ENCODE assay signal across 19 cellular contexts in the genomic region with DNA sequence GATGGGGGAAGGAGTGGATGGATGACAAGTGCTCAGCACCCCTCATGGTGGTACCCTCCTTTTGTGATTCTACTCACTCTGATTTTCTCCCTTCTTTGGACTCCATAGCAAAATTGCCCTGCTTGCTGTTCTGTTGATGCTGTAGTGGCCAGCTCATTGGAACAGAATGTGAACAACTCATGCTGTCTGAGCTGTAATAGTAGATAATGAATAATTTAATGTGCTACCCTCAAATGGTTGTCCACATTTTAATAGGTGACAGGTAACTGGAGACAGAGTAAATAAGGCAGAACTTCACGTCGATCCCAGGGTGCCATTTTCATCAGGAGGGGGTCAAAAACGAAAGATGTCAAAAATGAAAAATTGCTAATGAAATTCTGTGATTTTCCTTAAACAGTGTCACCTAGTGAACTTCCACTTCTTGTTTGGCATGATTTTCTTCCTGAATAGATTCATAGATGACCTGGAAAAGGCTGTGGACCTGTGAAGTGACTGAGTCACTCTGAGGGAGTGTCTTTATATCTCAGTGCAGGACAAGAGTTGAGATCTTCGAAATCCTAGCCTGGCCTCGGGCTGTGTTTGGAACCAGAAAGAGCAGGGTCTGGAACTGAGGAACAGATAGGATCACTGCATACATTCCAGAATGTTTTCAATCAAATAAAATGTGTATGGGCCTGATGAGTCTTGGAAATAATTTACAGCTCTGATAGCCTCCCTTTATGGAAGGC.
DNase-seq lines count a peak whose midpoint lies in the region; ATAC-seq and TF ChIP-seq lines count a peak whose summit lies in the region.
"Had no signal": no experiment of that assay in that cellular context is flagged by ENCODE, and none has a peak within 500 bp of the region (broad histone marks: within the 10 kb centered on the region; RNA-seq: fewer than 3 reads in every experiment).

No MANE protein-coding gene starts in this region.

- no peak overlapping the region for H3K4me3 Mint-ChIP-seq in activated CD8-positive, alpha-beta memory T cell treated with anti-CD3 and anti-CD28 coated beads, Interleukin-2, amount 10 ng/mL, durations not matched to agents 7 days and 5 days
- no peak overlapping the region for H3K4me3 Mint-ChIP-seq in activated CD4-positive, alpha-beta T cell treated with anti-CD3 and anti-CD28 coated beads, Interleukin-2, amount 10 ng/mL, durations not matched to agents 7 days and 5 days
- H3K4me3 Mint-ChIP-seq: activated CD4-positive, alpha-beta T cell treated with anti-CD3 and anti-CD28 coated beads, Interleukin-2, amount 10 ng/mL, durations not matched to agents 24 days and 14 days; activated T-cell treated with anti-CD3 and anti-CD28 coated beads, Interleukin-2, amount 50 U/mL, for 72 hours; natural killer cell treated with Interleukin-12 subunit alpha and Interleukin-12 subunit beta and Interleukin-15 and Interleukin-18, amount 100 ng/mL, for 72 hours had no signal

- in situ Hi-C loops in ACHN (cut with HindIII; ENCODE audit: low pct_ligation_motif_present, low pct_unique_long_range_greater_than_20kb, low sequenced_read_pairs), result no loop called here
- in situ Hi-C loops in mammary epithelial cell (cut with MboI; ENCODE audit: low sequenced_read_pairs in 2 of 2), result loop anchor here in 1 of 2 donors (10.0 kb wide), 1 partner anchor 58 kb away; no protein-coding TSS in a partner anchor

- no TSS peak for BruUV-seq in mammary epithelial cell (replicated peaks; lab: Mats Ljungman, UMichigan)

- WGBS in mammary epithelial cell (ENCODE audit: low coverage, missing lambda C conversion rate), result 77% methylated on average over 5 of the region's 5 CpGs

- no peak for TF ChIP-seq CTCF in mammary epithelial cell (conservative IDR thresholded peaks at IDR 0.05 in 1 of 2, IDR thresholded peaks at IDR 0.05 in 1 of 2; ENCODE audit: extremely low read depth in 1 of 2, insufficient read depth in 1 of 2, low read depth in 1 of 2, low read length in 2 of 2)

- no peak overlapping the region for H3K4me3 ChIP-seq in mammary epithelial cell (replicated peaks in 1 of 3; ENCODE audit: insufficient read depth in 1 of 3, low read depth in 2 of 3, low read length in 3 of 3)
- H3K4me3 ChIP-seq: esophagus squamous epithelium, lower lobe of right lung, tibial artery had no signal

- ATAC-seq in activated CD8-positive, alpha-beta memory T cell treated with anti-CD3 and anti-CD28 coated beads, Interleukin-2, amount 10 ng/mL, durations not matched to agents 7 days and 5 days, result no peak
- ATAC-seq in HG02884 (IDR thresholded peaks at IDR 0.05; ENCODE audit: unreplicated experiment), result no peak
- ATAC-seq: activated T-cell treated with anti-CD3 and anti-CD28 coated beads, Interleukin-2, amount 50 U/mL, for 72 hours; lower lobe of right lung had no signal

- no peak overlapping the region for H3K4me2 ChIP-seq in mammary epithelial cell (ENCODE audit: insufficient read depth, low read depth, low read length)

- no peaks in the 10 kb centered on the region for H3K27me3 ChIP-seq in mammary epithelial cell (ENCODE audit: insufficient read depth, low read length)
- H3K27me3 ChIP-seq: esophagus squamous epithelium, tibial artery had no signal

- H3K4me1 Mint-ChIP-seq in activated CD8-positive, alpha-beta memory T cell treated with anti-CD3 and anti-CD28 coated beads, Interleukin-2, amount 10 ng/mL, durations not matched to agents 7 days and 5 days, result no peaks in the 10 kb centered on the region
- no peaks in the 10 kb centered on the region for H3K4me1 Mint-ChIP-seq in activated CD4-positive, alpha-beta T cell treated with anti-CD3 and anti-CD28 coated beads, Interleukin-2, amount 10 ng/mL, durations not matched to agents 7 days and 5 days
- H3K4me1 Mint-ChIP-seq: activated CD4-positive, alpha-beta T cell treated with anti-CD3 and anti-CD28 coated beads, Interleukin-2, amount 10 ng/mL, durations not matched to agents 24 days and 14 days had no signal

- H4K20me1 ChIP-seq in mammary epithelial cell (ENCODE audit: insufficient read depth, low read length), result no peaks in the 10 kb centered on the region

- no peaks in the 10 kb centered on the region for H3K79me2 ChIP-seq in mammary epithelial cell (ENCODE audit: insufficient read depth, low read length)

- no peak overlapping the region for H3K27ac ChIP-seq in mammary epithelial cell (ENCODE audit: insufficient read depth, low read depth, low read length)
- H3K27ac ChIP-seq: lower lobe of right lung, tibial artery had no signal

- H2AFZ ChIP-seq in mammary epithelial cell (ENCODE audit: low read depth, low read length), result peak overlapping the region; percentile 7

- intact Hi-C loops in mammary epithelial cell (cut with micrococcal nuclease), result no loop called here

- DNase-seq in ACHN, result peak; percentile 18
- DNase-seq in HS-27A (ENCODE audit: low read depth), result peak; percentile 14
- DNase-seq in mammary epithelial cell, result peak; percentile 44
- peak; percentile 22 for DNase-seq in hepatic stellate cell (ENCODE audit: low spot score)
- no peak for DNase-seq in activated CD8-positive, alpha-beta memory T cell treated with anti-CD3 and anti-CD28 coated beads, Interleukin-2, amount 10 ng/mL, durations not matched to agents 7 days and 5 days
- DNase-seq in GOT3 (lab: John Stamatoyannopoulos, UW), result no peak
- DNase-seq in activated CD4-positive, alpha-beta T cell treated with anti-CD3 and anti-CD28 coated beads, Interleukin-2, amount 10 ng/mL, durations not matched to agents 7 days and 5 days, result no peak
- DNase-seq: activated CD4-positive, alpha-beta T cell treated with anti-CD3 and anti-CD28 coated beads, Interleukin-2, amount 10 ng/mL, durations not matched to agents 24 days and 14 days; activated T-cell treated with anti-CD3 and anti-CD28 coated beads, Interleukin-2, amount 50 U/mL, for 72 hours; Calu3; cortex of kidney; esophagus squamous epithelium; lower lobe of right lung; NCI-H1105; SHP77 treated with DMSO at 0.1 percent for 48 hours; stimulated activated CD8-positive, alpha-beta memory T cell treated with anti-CD3 and anti-CD28 coated beads, Interleukin-4, amount 100 ng/mL, for 48 hours; tibial artery had no signal

- H3K9me3 Mint-ChIP-seq in activated CD8-positive, alpha-beta memory T cell treated with anti-CD3 and anti-CD28 coated beads, Interleukin-2, amount 10 ng/mL, durations not matched to agents 7 days and 5 days (ENCODE audit: low read depth), result no peaks in the 10 kb centered on the region
- H3K9me3 Mint-ChIP-seq in activated CD4-positive, alpha-beta T cell treated with anti-CD3 and anti-CD28 coated beads, Interleukin-2, amount 10 ng/mL, durations not matched to agents 7 days and 5 days, result no peaks in the 10 kb centered on the region
- H3K9me3 Mint-ChIP-seq: activated CD4-positive, alpha-beta T cell treated with anti-CD3 and anti-CD28 coated beads, Interleukin-2, amount 10 ng/mL, durations not matched to agents 24 days and 14 days; activated T-cell treated with anti-CD3 and anti-CD28 coated beads, Interleukin-2, amount 50 U/mL, for 72 hours; natural killer cell treated with Interleukin-12 subunit alpha and Interleukin-12 subunit beta and Interleukin-15 and Interleukin-18, amount 100 ng/mL, for 72 hours had no signal

- dilution Hi-C loops in mammary epithelial cell (cut with HindIII; ENCODE audit: low sequenced_read_pairs), result no loop called here

- H3K27ac Mint-ChIP-seq in activated CD8-positive, alpha-beta memory T cell treated with anti-CD3 and anti-CD28 coated beads, Interleukin-2, amount 10 ng/mL, durations not matched to agents 7 days and 5 days, result no peak overlapping the region
- no peak overlapping the region for H3K27ac Mint-ChIP-seq in activated CD4-positive, alpha-beta T cell treated with anti-CD3 and anti-CD28 coated beads, Interleukin-2, amount 10 ng/mL, durations not matched to agents 7 days and 5 days
- H3K27ac Mint-ChIP-seq: activated CD4-positive, alpha-beta T cell treated with anti-CD3 and anti-CD28 coated beads, Interleukin-2, amount 10 ng/mL, durations not matched to agents 24 days and 14 days; activated T-cell treated with anti-CD3 and anti-CD28 coated beads, Interleukin-2, amount 50 U/mL, for 72 hours; natural killer cell treated with Interleukin-12 subunit alpha and Interleukin-12 subunit beta and Interleukin-15 and Interleukin-18, amount 100 ng/mL, for 72 hours had no signal

- no peaks in the 10 kb centered on the region for H3K4me1 ChIP-seq in mammary epithelial cell (ENCODE audit: insufficient read depth, low read length)
- H3K4me1 ChIP-seq: esophagus squamous epithelium, lower lobe of right lung, tibial artery had no signal

- POLR2A ChIA-PET in activated CD4-positive, alpha-beta T cell treated with anti-CD3 and anti-CD28 coated beads, Interleukin-2, amount 10 ng/mL, durations not matched to agents 7 days and 5 days (lab: Charles Lee), result no interaction called here

- CTCF ChIA-PET in mammary epithelial cell (lab: Charles Lee; ENCODE audit: low non-redundant PET), result no interaction called here
- CTCF ChIA-PET in activated CD8-positive, alpha-beta memory T cell treated with anti-CD3 and anti-CD28 coated beads, Interleukin-2, amount 10 ng/mL, durations not matched to agents 7 days and 5 days (lab: Charles Lee), result no interaction called here
- CTCF ChIA-PET in activated CD4-positive, alpha-beta T cell treated with anti-CD3 and anti-CD28 coated beads, Interleukin-2, amount 10 ng/mL, durations not matched to agents 7 days and 5 days (lab: Charles Lee), result no interaction called here

- no peaks in the 10 kb centered on the region for H3K27me3 Mint-ChIP-seq in activated CD8-positive, alpha-beta memory T cell treated with anti-CD3 and anti-CD28 coated beads, Interleukin-2, amount 10 ng/mL, durations not matched to agents 7 days and 5 days
- H3K27me3 Mint-ChIP-seq in activated CD4-positive, alpha-beta T cell treated with anti-CD3 and anti-CD28 coated beads, Interleukin-2, amount 10 ng/mL, durations not matched to agents 7 days and 5 days, result no peaks in the 10 kb centered on the region
- H3K27me3 Mint-ChIP-seq: activated CD4-positive, alpha-beta T cell treated with anti-CD3 and anti-CD28 coated beads, Interleukin-2, amount 10 ng/mL, durations not matched to agents 24 days and 14 days; natural killer cell treated with Interleukin-12 subunit alpha and Interleukin-12 subunit beta and Interleukin-15 and Interleukin-18, amount 100 ng/mL, for 72 hours had no signal

- H3K36me3 ChIP-seq in mammary epithelial cell (ENCODE audit: insufficient read depth, low read length), result no peaks in the 10 kb centered on the region
- H3K36me3 ChIP-seq: esophagus squamous epithelium, lower lobe of right lung, tibial artery had no signal

- H3K9me3 ChIP-seq in mammary epithelial cell (replicated peaks; ENCODE audit: insufficient read depth, low read length), result no peaks in the 10 kb centered on the region
- H3K9me3 ChIP-seq: esophagus squamous epithelium, lower lobe of right lung, tibial artery had no signal

- H3K9ac ChIP-seq in mammary epithelial cell (ENCODE audit: insufficient read depth, low read length), result no peak overlapping the region

- H3K36me3 Mint-ChIP-seq in activated CD8-positive, alpha-beta memory T cell treated with anti-CD3 and anti-CD28 coated beads, Interleukin-2, amount 10 ng/mL, durations not matched to agents 7 days and 5 days, result no peaks in the 10 kb centered on the region
- no peaks in the 10 kb centered on the region for H3K36me3 Mint-ChIP-seq in activated CD4-positive, alpha-beta T cell treated with anti-CD3 and anti-CD28 coated beads, Interleukin-2, amount 10 ng/mL, durations not matched to agents 7 days and 5 days (ENCODE audit: low read depth)
- H3K36me3 Mint-ChIP-seq: natural killer cell treated with Interleukin-12 subunit alpha and Interleukin-12 subunit beta and Interleukin-15 and Interleukin-18, amount 100 ng/mL, for 72 hours had no signal

Comparison
In these comparisons a context has a peak if more than half of its experiments do, and no peak if none do; other contexts are left out.
1. DNase-seq: peak in ACHN (single experiment), HS-27A (single experiment), mammary epithelial cell (single experiment) and hepatic stellate cell (single experiment); none in activated CD8-positive, alpha-beta memory T cell treated with anti-CD3 and anti-CD28 coated beads, Interleukin-2, amount 10 ng/mL, durations not matched to agents 7 days and 5 days (single experiment), GOT3 (single experiment) and activated CD4-positive, alpha-beta T cell treated with anti-CD3 and anti-CD28 coated beads, Interleukin-2, amount 10 ng/mL, durations not matched to agents 7 days and 5 days (single experiment).